8 cellular contexts compared by ENCODE assay signal in genomic region chr7:116173051-116174028, GRCh38. TPM values are rescaled to one million over a fixed set of nuclear protein-coding genes. Genes with fewer than 3 reads are reported as not detected.
DNase-seq lines count a peak whose midpoint lies in the region; ATAC-seq, FAIRE-seq and TF ChIP-seq lines count a peak whose summit lies in the region.

No MANE protein-coding gene starts in this region.

- peaks cover 9% of the 10 kb centered on the region for H3K27me3 Mint-ChIP-seq in nephron progenitor cell (ENCODE audit: low read depth, poor library complexity)

- no peaks in the 10 kb centered on the region for H3K9me2 ChIP-seq in Karpas-422 (replicated peaks; ENCODE audit: insufficient read depth, low read length)

- H2AFZ ChIP-seq in Karpas-422 (ENCODE audit: low read length) (no peak overlapping the region), endothelial cell of umbilical vein (ENCODE audit: low read depth, low read length) (no peak overlapping the region)

- H4K20me1 ChIP-seq in Karpas-422 (ENCODE audit: insufficient read depth, low read depth, low read length) (no peaks in the 10 kb centered on the region), endothelial cell of umbilical vein (replicated peaks; ENCODE audit: control insufficient read depth, extremely low read depth, insufficient read depth, low read length) (no peaks in the 10 kb centered on the region)

- H3K9ac ChIP-seq in Karpas-422 (ENCODE audit: low read length): no peak overlapping the region
- H3K9ac ChIP-seq in endothelial cell of umbilical vein (replicated peaks; ENCODE audit: extremely low read depth, insufficient read depth, low read length): no peak overlapping the region

- no peaks in the 10 kb centered on the region for H3K36me3 ChIP-seq in Karpas-422 (ENCODE audit: insufficient read depth, low read length)
- H3K36me3 ChIP-seq in endothelial cell of umbilical vein (ENCODE audit: control insufficient read depth in 2 of 2, extremely low read depth in 1 of 2, insufficient read depth in 2 of 2, low read length in 2 of 2): no peaks in the 10 kb centered on the region

- TF ChIP-seq CTCF in AG10803 (conservative IDR thresholded peaks at IDR 0.05; ENCODE audit: low read length): peak; percentile 61
- TF ChIP-seq CTCF in GM10248 (IDR thresholded peaks at IDR 0.05; ENCODE audit: control extremely low read depth, extremely low read depth, low read depth, missing control alignments): peak; percentile 48
- peak; percentile 74 for TF ChIP-seq CTCF in RWPE1 (conservative IDR thresholded peaks at IDR 0.05; ENCODE audit: low read depth)
- TF ChIP-seq CTCF in endothelial cell of umbilical vein (IDR thresholded peaks at IDR 0.05; ENCODE audit: extremely low read depth in 1 of 2, insufficient read depth in 1 of 2, low read depth in 1 of 2, low read length in 2 of 2): peak in 1 of 2 donors; percentile 20
- peak; percentile 53 for TF ChIP-seq CTCF in nephron progenitor cell (IDR thresholded peaks at IDR 0.05)

- H3K79me2 ChIP-seq in Karpas-422 (ENCODE audit: low read length): no peaks in the 10 kb centered on the region
- H3K79me2 ChIP-seq in endothelial cell of umbilical vein (ENCODE audit: control insufficient read depth, insufficient read depth, low read length): no peaks in the 10 kb centered on the region

- CTCF ChIA-PET in GM10248 (lab: Yijun Ruan, JAX) (interaction anchor here (0.6 to 5.4 kb wide), 34 partner anchors 8 to 659 kb away, joined by 3 to 67 read pairs (median 4); partner anchors contain the start of genes CAV1 and TES), RWPE1 (lab: Yijun Ruan, JAX) (interaction anchor here (0.7 kb wide), 2 partner anchors 52 to 416 kb away, joined by 3 to 4 read pairs; no protein-coding TSS in a partner anchor), endothelial cell of umbilical vein (lab: Charles Lee) (interaction anchor here (0.6 to 3.6 kb wide), 16 partner anchors 9 to 955 kb away, joined by 3 to 27 read pairs (median 6); no protein-coding TSS in a partner anchor)

- H3K9me3 Mint-ChIP-seq in nephron progenitor cell: peaks cover 20% of the 10 kb centered on the region

- no TSS peak for BruUV-seq in endothelial cell of umbilical vein (replicated peaks; lab: Mats Ljungman, UMichigan)

- H3K36me3 Mint-ChIP-seq in nephron progenitor cell (ENCODE audit: low read depth): peaks cover 10% of the 10 kb centered on the region

- no peak overlapping the region for H3K27ac Mint-ChIP-seq in nephron progenitor cell

- dilution Hi-C loops in endothelial cell of umbilical vein (cut with MboI; ENCODE audit: extremely low pct_ligation_motif_present, low sequenced_read_pairs): no loop called here

- FAIRE-seq in endothelial cell of umbilical vein (lab: Jason Lieb, UNC): peak; percentile 72

- H3K27ac ChIP-seq in Karpas-422 (ENCODE audit: low read length): no peak overlapping the region
- no peak overlapping the region for H3K27ac ChIP-seq in RWPE1
- H3K27ac ChIP-seq in endothelial cell of umbilical vein (ENCODE audit: insufficient read depth, low read depth, low read length): no peak overlapping the region

- H3K9me3 ChIP-seq in Karpas-422 (ENCODE audit: low read length) (no peaks in the 10 kb centered on the region), endothelial cell of umbilical vein (replicated peaks; ENCODE audit: control insufficient read depth, insufficient read depth, low read length) (no peaks in the 10 kb centered on the region)

- no peak for TF ChIP-seq POLR2A in endothelial cell of umbilical vein (IDR thresholded peaks at IDR 0.05; ENCODE audit: low read depth, low read length)

- H3K4me1 Mint-ChIP-seq in nephron progenitor cell: peaks cover 10% of the 10 kb centered on the region

- POLR2A ChIA-PET in GM10248 (lab: Yijun Ruan, JAX): no interaction called here
- POLR2A ChIA-PET in RWPE1 (lab: Yijun Ruan, JAX; ENCODE audit: low non-redundant PET): no interaction called here
- POLR2A ChIA-PET in endothelial cell of umbilical vein (lab: Charles Lee): no interaction called here

- no peak overlapping the region for H3K4me3 ChIP-seq in AG10803 (ENCODE audit: low read length)
- no peak overlapping the region for H3K4me3 ChIP-seq in Karpas-422 (ENCODE audit: low read length)
- H3K4me3 ChIP-seq in endothelial cell of umbilical vein (replicated peaks in 1 of 3; ENCODE audit: insufficient read depth in 1 of 3, low read depth in 1 of 3, low read length in 3 of 3): no peak overlapping the region

- no peaks in the 10 kb centered on the region for H3K9me1 ChIP-seq in endothelial cell of umbilical vein (replicated peaks; ENCODE audit: control insufficient read depth, extremely low read depth, insufficient read depth, low read length)

- no peaks in the 10 kb centered on the region for H3K27me3 ChIP-seq in Karpas-422 (ENCODE audit: low read length)
- H3K27me3 ChIP-seq in endothelial cell of umbilical vein (ENCODE audit: control insufficient read depth in 2 of 2, insufficient read depth in 2 of 2, low read length in 2 of 2): peaks cover 0 to 3% of the 10 kb centered on the region in 2 experiments

- H3K4me3 Mint-ChIP-seq in nephron progenitor cell: no peak overlapping the region

- no peaks in the 10 kb centered on the region for H3K4me1 ChIP-seq in Karpas-422 (ENCODE audit: low read length)
- H3K4me1 ChIP-seq in endothelial cell of umbilical vein (ENCODE audit: control insufficient read depth, extremely low read depth, insufficient read depth, low read length): no peaks in the 10 kb centered on the region

- no peak overlapping the region for H3K4me2 ChIP-seq in Karpas-422 (ENCODE audit: low read depth, low read length, poor library complexity, severe bottlenecking)
- no peak overlapping the region for H3K4me2 ChIP-seq in endothelial cell of umbilical vein (ENCODE audit: insufficient read depth, low read length)

- DNase-seq in AG10803 (ENCODE audit: low read depth) (peak; percentile 67), GM10248 (ENCODE audit: extremely low spot score) (peak; percentile 18), Karpas-422 (peak; percentile 74), RWPE1 (ENCODE audit: low spot score) (peak; percentile 45), endothelial cell of umbilical vein (ENCODE audit: low read depth, low spot score) (peak; percentile 84), nephron progenitor cell (peak; percentile 11)

- intact Hi-C loops in endothelial cell of umbilical vein (cut with micrococcal nuclease): loop anchor here (1.0 to 10.0 kb wide), 8 partner anchors 63 to 1211 kb away; partner anchors contain the start of genes CAV1 and MET

- no peak for ATAC-seq in GM21737 (IDR thresholded peaks at IDR 0.05; ENCODE audit: unreplicated experiment)
- ATAC-seq in HG03469 (IDR thresholded peaks at IDR 0.05; ENCODE audit: unreplicated experiment): no peak

TF ChIP-seq in endothelial cell of umbilical vein, 7 proteins besides CTCF, POLR2A, EP300 and RAD21:
- no peak for TF ChIP-seq POLR2AphosphoS5 (IDR thresholded peaks at IDR 0.05; ENCODE audit: insufficient read depth, low read depth, low read length)
- TF ChIP-seq GATA2 (IDR thresholded peaks at IDR 0.05; ENCODE audit: insufficient read depth, insufficient read length, low read depth, low read length): no peak
- TF ChIP-seq MYC (IDR thresholded peaks at IDR 0.05; ENCODE audit: low read depth, low read length): no peak
- TF ChIP-seq MAX (IDR thresholded peaks at IDR 0.05; ENCODE audit: insufficient read depth, insufficient read length): no peak
- TF ChIP-seq EZH2 (IDR thresholded peaks at IDR 0.05; ENCODE audit: borderline replicate concordance, low read depth, low read length, severe bottlenecking): no peak
- TF ChIP-seq JUN (IDR thresholded peaks at IDR 0.05; ENCODE audit: borderline replicate concordance, insufficient read depth, insufficient read length, low read depth): no peak
- no peak for TF ChIP-seq FOS (IDR thresholded peaks at IDR 0.05; ENCODE audit: borderline replicate concordance, insufficient read depth, low read length)

RNA-seq across cellular contexts. Expression of gene TES, which starts 37.0 kb away (rescaled TPM):
- not detected in 2 replicates for total RNA-seq in Karpas-422 (2014; rRNA removed; shearing (Covaris generic); ENCODE audit: low replicate concordance)
- 50.5 and 64.8 TPM in 2 replicates for total RNA-seq in endothelial cell of umbilical vein
- polyA plus RNA-seq in endothelial cell of umbilical vein: 31.3 and 35.3 TPM in 2 replicates
- 31.6 and 33.6 TPM in 2 replicates for polyA plus RNA-seq in endothelial cell of umbilical vein (2011; cell fraction: cytosol; rRNA removed)
- polyA plus RNA-seq in endothelial cell of umbilical vein (2011; cell fraction: nucleus; rRNA removed): 116 and 122 TPM in 2 replicates
- 28.0 and 38.8 TPM in 2 replicates for polyA plus RNA-seq in endothelial cell of umbilical vein (2012)
- 44.3 and 48.7 TPM in 2 replicates for polyA minus RNA-seq in endothelial cell of umbilical vein
- polyA minus RNA-seq in endothelial cell of umbilical vein (2011; cell fraction: cytosol; rRNA and poly(A)+ RNA removed): 39.0 TPM
- 72.9 and 85.3 TPM in 2 replicates for polyA minus RNA-seq in endothelial cell of umbilical vein (2011; cell fraction: nucleus; rRNA and poly(A)+ RNA removed)

Comparison
In these comparisons a context has a peak if more than half of its experiments do, and no peak if none do; other contexts are left out.
1. DNase-seq: peak in every context shown above with its lines; median percentile 84 in endothelial cell of umbilical vein; 74 in Karpas-422; 67 in AG10803; 45 in RWPE1; 18 in GM10248; 11 in nephron progenitor cell.
2. RNA of gene TES, which starts 37.0 kb away (total RNA-seq): 50.5 to 64.8 TPM in endothelial cell of umbilical vein; not detected in Karpas-422; every median in the first group is over 10 times any median in the second.